In the genomic region with DNA sequence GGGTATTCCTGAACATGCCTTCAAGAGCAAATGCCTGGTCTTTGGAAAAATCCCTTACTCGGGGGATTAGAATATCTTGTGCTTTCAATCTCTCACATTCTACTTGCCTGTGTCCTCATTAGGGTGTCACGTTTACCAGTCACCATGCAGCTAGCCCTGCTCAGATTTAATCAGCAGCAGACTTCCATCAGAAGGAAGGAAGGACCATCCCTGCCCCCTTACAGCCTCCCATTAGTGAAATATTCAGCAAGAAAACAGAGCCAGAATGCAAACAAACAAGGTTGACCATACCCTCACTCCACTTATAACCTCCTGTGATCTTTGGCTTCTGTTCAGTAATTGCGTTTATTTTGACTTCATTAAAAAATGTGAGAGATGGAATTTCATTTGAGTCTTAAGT, we compare ENCODE assay signal across 23 cellular contexts.
DNase-seq lines count a peak whose midpoint lies in the region; ATAC-seq and TF ChIP-seq lines count a peak whose summit lies in the region.
"Had no signal": no experiment of that assay in that cellular context is flagged by ENCODE, and none has a peak within 500 bp of the region (broad histone marks: within the 10 kb centered on the region; RNA-seq: fewer than 3 reads in every experiment).

No MANE protein-coding gene starts in this region.

- H2BK5ac ChIP-seq in mesendoderm (ENCODE audit: low read length), result no peak overlapping the region
- H2BK5ac ChIP-seq in mesenchymal stem cell (ENCODE audit: low read depth, low read length, poor library complexity, severe bottlenecking), result no peak overlapping the region

- H3K4me3 Mint-ChIP-seq in activated CD4-positive, alpha-beta T cell treated with anti-CD3 and anti-CD28 coated beads, Interleukin-2, amount 10 ng/mL, durations not matched to agents 24 days and 14 days, result no peak overlapping the region
- no peak overlapping the region for H3K4me3 Mint-ChIP-seq in activated CD4-positive, alpha-beta T cell treated with anti-CD3 and anti-CD28 coated beads for 36 hours
- H3K4me3 Mint-ChIP-seq: B cell; CD4-positive, alpha-beta T cell; CD8-positive, alpha-beta T cell had no signal

- CTCF ChIA-PET in activated CD4-positive, alpha-beta T cell treated with anti-CD3 and anti-CD28 coated beads for 36 hours (lab: Charles Lee), result no interaction called here

- H2AFZ ChIP-seq in parathyroid adenoma, result peak overlapping the region; percentile 54
- H2AFZ ChIP-seq in mesenchymal stem cell (ENCODE audit: low read depth, low read length), result no peak overlapping the region

- H4K91ac ChIP-seq in mesenchymal stem cell (ENCODE audit: low read length), result no peak overlapping the region

- H3K4ac ChIP-seq in mesendoderm (ENCODE audit: low read depth, low read length) (no peak overlapping the region), mesenchymal stem cell (ENCODE audit: low read depth in 1 of 2, low read length in 2 of 2) (no peak overlapping the region)

- H3K14ac ChIP-seq in mesenchymal stem cell (ENCODE audit: low read length in 2 of 2), result no peak overlapping the region

- H3K36me3 ChIP-seq in mesendoderm (ENCODE audit: control insufficient read depth, insufficient read depth, low read length) (no peaks in the 10 kb centered on the region), parathyroid adenoma (ENCODE audit: control insufficient read depth, insufficient read depth, low read length) (no peaks in the 10 kb centered on the region), mesenchymal stem cell (ENCODE audit: control insufficient read depth in 1 of 2, insufficient read depth in 2 of 2, low read depth in 1 of 2, low read length in 2 of 2) (no peaks in the 10 kb centered on the region)
- H3K36me3 ChIP-seq: BLaER1 treated with 17β-estradiol and CSF1 and Interleukin-3, amounts not matched to agents 10 nM and 100 nM had no signal

- H3K4me1 ChIP-seq in mesendoderm (ENCODE audit: control insufficient read depth, low read depth, low read length) (no peaks in the 10 kb centered on the region), parathyroid adenoma (peaks cover 54% of the 10 kb centered on the region), mesenchymal stem cell (ENCODE audit: control insufficient read depth, insufficient read depth, low read depth, low read length) (peaks cover 15% of the 10 kb centered on the region)

- no peaks in the 10 kb centered on the region for H3K27me3 Mint-ChIP-seq in activated CD4-positive, alpha-beta T cell treated with anti-CD3 and anti-CD28 coated beads, Interleukin-2, amount 10 ng/mL, durations not matched to agents 24 days and 14 days
- peaks cover 2% of the 10 kb centered on the region for H3K27me3 Mint-ChIP-seq in activated CD4-positive, alpha-beta T cell treated with anti-CD3 and anti-CD28 coated beads for 36 hours
- H3K27me3 Mint-ChIP-seq: B cell had no signal

- WGBS in mesendoderm (ENCODE audit: extremely low coverage, insufficient coverage, low lambda C conversion rate), result no CpG with 5 or more reads among the region's 3 CpGs
- 42% methylated on average over 3 of the region's 3 CpGs for WGBS in mesenchymal stem cell

- DNase-seq in activated CD4-positive, alpha-beta T cell treated with anti-CD3 and anti-CD28 coated beads, Interleukin-2, amount 10 ng/mL, durations not matched to agents 24 days and 14 days, result peak; percentile 37
- no peak for DNase-seq in activated CD4-positive, alpha-beta T cell treated with anti-CD3 and anti-CD28 coated beads for 36 hours
- DNase-seq in SK-N-DZ (ENCODE audit: low spot score), result peak; percentile 71
- DNase-seq in mesendoderm, result peak; percentile 9
- no peak for DNase-seq in NCI-H2196 treated with DMSO at 0.1 percent for 48 hours (lab: John Stamatoyannopoulos, UW; ENCODE audit: unreplicated experiment)
- no peak for DNase-seq in mesenchymal stem cell
- no peak for DNase-seq in HCEC 1CT
- DNase-seq: AML-193; Caco-2; CD4-positive, alpha-beta T cell; CD8-positive, alpha-beta T cell; DMS 273 treated with DMSO at 0.1 percent for 48 hours; DMS153; DMS53; DMS79; DND-41; GF-D8 had no signal

- no peak for TF ChIP-seq CTCF in parathyroid adenoma (IDR thresholded peaks at IDR 0.05)

- H2BK15ac ChIP-seq in mesendoderm (replicated peaks; ENCODE audit: low read depth) (no peak overlapping the region), mesenchymal stem cell (ENCODE audit: low read depth, poor library complexity, severe bottlenecking) (no peak overlapping the region)

- H4K8ac ChIP-seq in mesendoderm (ENCODE audit: low read depth, low read length) (no peak overlapping the region), mesenchymal stem cell (ENCODE audit: low read length) (no peak overlapping the region)

- no peak overlapping the region for H3K18ac ChIP-seq in mesendoderm (ENCODE audit: low read length)
- no peak overlapping the region for H3K18ac ChIP-seq in mesenchymal stem cell (ENCODE audit: low read depth in 1 of 2, low read length in 2 of 2)

- no peak overlapping the region for H4K5ac ChIP-seq in mesendoderm (ENCODE audit: low read length)

- H2BK12ac ChIP-seq in mesenchymal stem cell (ENCODE audit: low read length in 2 of 2), result no peak overlapping the region

- no peak overlapping the region for H2AK5ac ChIP-seq in mesendoderm (ENCODE audit: low read length)
- no peak overlapping the region for H2AK5ac ChIP-seq in mesenchymal stem cell (ENCODE audit: low read length, severe bottlenecking)

- H3K4me3 ChIP-seq in mesendoderm (ENCODE audit: low read length), result no peak overlapping the region
- no peak overlapping the region for H3K4me3 ChIP-seq in parathyroid adenoma (ENCODE audit: low read depth, low read length)
- H3K4me3 ChIP-seq in mesenchymal stem cell (ENCODE audit: insufficient read depth in 1 of 2, low read depth in 1 of 2, low read length in 2 of 2), result no peak overlapping the region
- H3K4me3 ChIP-seq: A549; BLaER1 treated with 17β-estradiol and CSF1 and Interleukin-3, amounts not matched to agents 10 nM and 100 nM had no signal

- H3K9ac ChIP-seq in mesendoderm (ENCODE audit: low read length), result no peak overlapping the region
- H3K9ac ChIP-seq in parathyroid adenoma, result no peak overlapping the region
- no peak overlapping the region for H3K9ac ChIP-seq in mesenchymal stem cell (ENCODE audit: low read length)
- H3K9ac ChIP-seq: BLaER1 treated with 17β-estradiol and CSF1 and Interleukin-3, amounts not matched to agents 10 nM and 100 nM had no signal

- H3K27me3 ChIP-seq in mesendoderm (ENCODE audit: insufficient read depth, low read length, poor library complexity) (no peaks in the 10 kb centered on the region), parathyroid adenoma (ENCODE audit: control insufficient read depth, insufficient read depth, low read length) (no peaks in the 10 kb centered on the region), mesenchymal stem cell (ENCODE audit: control insufficient read depth in 1 of 2, insufficient read depth in 1 of 2, low read length in 2 of 2) (no peaks in the 10 kb centered on the region)
- H3K27me3 ChIP-seq: BLaER1 treated with 17β-estradiol and CSF1 and Interleukin-3, amounts not matched to agents 10 nM and 100 nM had no signal

- no peaks in the 10 kb centered on the region for H3K79me1 ChIP-seq in mesendoderm (ENCODE audit: low read length)
- no peaks in the 10 kb centered on the region for H3K79me1 ChIP-seq in mesenchymal stem cell (replicated peaks; ENCODE audit: low read length, poor library complexity, severe bottlenecking)

- H3K23ac ChIP-seq in mesendoderm (ENCODE audit: low read length), result no peak overlapping the region
- H3K23ac ChIP-seq in mesenchymal stem cell (ENCODE audit: low read length in 2 of 2), result no peak overlapping the region

- H3K9me3 ChIP-seq in parathyroid adenoma (ENCODE audit: control insufficient read depth, low read length), result no peaks in the 10 kb centered on the region
- H3K9me3 ChIP-seq in mesenchymal stem cell (ENCODE audit: control insufficient read depth, low read length), result no peaks in the 10 kb centered on the region
- H3K9me3 ChIP-seq: A549; BLaER1 treated with 17β-estradiol and CSF1 and Interleukin-3, amounts not matched to agents 10 nM and 100 nM; Caco-2 had no signal

- no peak overlapping the region for H3K27ac ChIP-seq in mesendoderm (ENCODE audit: low read depth, low read length)
- H3K27ac ChIP-seq in parathyroid adenoma, result peak overlapping the region; percentile 98
- H3K27ac ChIP-seq in mesenchymal stem cell (ENCODE audit: low read length, poor library complexity, severe bottlenecking), result no peak overlapping the region
- H3K27ac ChIP-seq: 22Rv1; A549; BLaER1 treated with 17β-estradiol and CSF1 and Interleukin-3, amounts not matched to agents 10 nM and 100 nM; C4-2B had no signal

- no peak overlapping the region for H3K56ac ChIP-seq in mesendoderm (ENCODE audit: low read length)

- intact Hi-C loops in activated CD4-positive, alpha-beta T cell treated with anti-CD3 and anti-CD28 coated beads, Interleukin-2, amount 10 ng/mL, durations not matched to agents 24 days and 14 days (cut with micrococcal nuclease), result no loop called here
- intact Hi-C loops in activated CD4-positive, alpha-beta T cell treated with anti-CD3 and anti-CD28 coated beads for 36 hours (cut with DNase I, micrococcal nuclease), result no loop called here

- H3K4me1 Mint-ChIP-seq in activated CD4-positive, alpha-beta T cell treated with anti-CD3 and anti-CD28 coated beads, Interleukin-2, amount 10 ng/mL, durations not matched to agents 24 days and 14 days, result no peaks in the 10 kb centered on the region
- no peaks in the 10 kb centered on the region for H3K4me1 Mint-ChIP-seq in activated CD4-positive, alpha-beta T cell treated with anti-CD3 and anti-CD28 coated beads for 36 hours
- H3K4me1 Mint-ChIP-seq: B cell had no signal

- POLR2A ChIA-PET in activated CD4-positive, alpha-beta T cell treated with anti-CD3 and anti-CD28 coated beads for 36 hours (lab: Charles Lee), result no interaction called here

- ATAC-seq in activated CD4-positive, alpha-beta T cell treated with anti-CD3 and anti-CD28 coated beads for 36 hours, result no peak
- ATAC-seq: A549; CD8-positive, alpha-beta T cell had no signal

- H2BK120ac ChIP-seq in mesendoderm (ENCODE audit: low read depth, low read length) (no peak overlapping the region), mesenchymal stem cell (ENCODE audit: low read depth, low read length) (no peak overlapping the region)

- H3K27ac Mint-ChIP-seq in activated CD4-positive, alpha-beta T cell treated with anti-CD3 and anti-CD28 coated beads, Interleukin-2, amount 10 ng/mL, durations not matched to agents 24 days and 14 days, result no peak overlapping the region
- no peak overlapping the region for H3K27ac Mint-ChIP-seq in activated CD4-positive, alpha-beta T cell treated with anti-CD3 and anti-CD28 coated beads for 36 hours
- H3K27ac Mint-ChIP-seq: B cell; CD4-positive, alpha-beta T cell; CD8-positive, alpha-beta T cell had no signal

- no peaks in the 10 kb centered on the region for H3K9me3 Mint-ChIP-seq in activated CD4-positive, alpha-beta T cell treated with anti-CD3 and anti-CD28 coated beads, Interleukin-2, amount 10 ng/mL, durations not matched to agents 24 days and 14 days
- no peaks in the 10 kb centered on the region for H3K9me3 Mint-ChIP-seq in activated CD4-positive, alpha-beta T cell treated with anti-CD3 and anti-CD28 coated beads for 36 hours (ENCODE audit: low read depth)
- H3K9me3 Mint-ChIP-seq: CD4-positive, alpha-beta T cell; CD8-positive, alpha-beta T cell had no signal

- H3K79me2 ChIP-seq in mesendoderm (ENCODE audit: control insufficient read depth, insufficient read depth, low read length) (no peaks in the 10 kb centered on the region), parathyroid adenoma (no peaks in the 10 kb centered on the region)

- H3K4me2 ChIP-seq in mesendoderm (ENCODE audit: low read length) (no peak overlapping the region), parathyroid adenoma (ENCODE audit: low read length) (peak overlapping the region; percentile 45), mesenchymal stem cell (ENCODE audit: low read length, poor library complexity, severe bottlenecking) (no peak overlapping the region)
- H3K4me2 ChIP-seq: A549 had no signal

- no peaks in the 10 kb centered on the region for H3K36me3 Mint-ChIP-seq in activated CD4-positive, alpha-beta T cell treated with anti-CD3 and anti-CD28 coated beads, Interleukin-2, amount 10 ng/mL, durations not matched to agents 24 days and 14 days (ENCODE audit: low read depth)
- H3K36me3 Mint-ChIP-seq in activated CD4-positive, alpha-beta T cell treated with anti-CD3 and anti-CD28 coated beads for 36 hours (ENCODE audit: low read depth), result no peaks in the 10 kb centered on the region
- H3K36me3 Mint-ChIP-seq: CD8-positive, alpha-beta T cell had no signal

Comparison
In these comparisons a context has a peak if more than half of its experiments do, and no peak if none do; other contexts are left out.
1. DNase-seq: peak in activated CD4-positive, alpha-beta T cell treated with anti-CD3 and anti-CD28 coated beads, Interleukin-2, amount 10 ng/mL, durations not matched to agents 24 days and 14 days (single experiment), SK-N-DZ (single experiment) and mesendoderm (single experiment); none in activated CD4-positive, alpha-beta T cell treated with anti-CD3 and anti-CD28 coated beads for 36 hours (single experiment), NCI-H2196 treated with DMSO at 0.1 percent for 48 hours (single experiment), mesenchymal stem cell (single experiment) and HCEC 1CT (single experiment).